ENCODE assay signal across 12 cellular contexts in the genomic region with DNA sequence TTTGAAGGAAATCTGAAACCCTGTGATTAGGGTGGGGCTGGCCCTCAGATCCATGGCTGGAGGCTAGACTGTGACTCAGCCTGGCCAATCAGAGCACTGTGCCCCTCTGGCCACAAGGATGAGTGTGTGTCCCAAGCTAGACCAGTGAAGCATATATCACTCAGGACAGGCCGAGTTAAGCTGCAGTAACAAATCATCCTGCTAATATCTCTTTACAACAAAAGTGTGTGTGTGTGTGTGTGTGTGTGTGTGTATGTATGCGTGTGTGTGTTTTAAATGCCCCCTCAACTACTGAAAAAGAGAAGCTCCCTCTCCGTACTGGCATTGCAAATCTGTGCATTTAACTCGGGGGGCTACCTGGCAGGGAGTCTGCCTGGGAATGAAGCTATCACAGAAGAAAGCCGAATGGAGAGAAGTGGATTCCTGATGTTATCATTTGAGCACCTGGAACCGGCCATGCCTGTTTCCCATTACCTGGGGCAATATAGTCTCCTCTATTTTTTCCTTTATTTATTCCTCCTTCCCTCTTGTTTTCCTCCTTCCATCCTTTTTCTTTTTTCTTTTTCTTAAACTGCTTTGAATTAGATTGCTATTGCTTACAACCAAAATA.
DNase-seq lines count a peak whose midpoint lies in the region; ATAC-seq and TF ChIP-seq lines count a peak whose summit lies in the region.
"Had no signal": no experiment of that assay in that cellular context is flagged by ENCODE, and none has a peak within 500 bp of the region (broad histone marks: within the 10 kb centered on the region; RNA-seq: fewer than 3 reads in every experiment).

No MANE protein-coding gene starts in this region.

- H3K27ac ChIP-seq in WERI-Rb-1 = no peak overlapping the region
- H3K27ac ChIP-seq: sigmoid colon, suprapubic skin had no signal

- no peak for ATAC-seq in GM21423 (IDR thresholded peaks at IDR 0.05; ENCODE audit: unreplicated experiment)
- no peak for ATAC-seq in HG03439 (IDR thresholded peaks at IDR 0.05; ENCODE audit: unreplicated experiment)

- in situ Hi-C loops in astrocyte of the spinal cord (cut with HindIII; ENCODE audit: low sequenced_read_pairs) = no loop called here

- no peaks in the 10 kb centered on the region for H3K36me3 ChIP-seq in WERI-Rb-1
- H3K36me3 ChIP-seq: sigmoid colon, suprapubic skin had no signal

- TF ChIP-seq RAD21 in Ishikawa (IDR thresholded peaks at IDR 0.05; ENCODE audit: low read depth) = no peak

- DNase-seq in COLO668 (lab: John Stamatoyannopoulos, UW; ENCODE audit: unreplicated experiment) (peak; percentile 11), astrocyte of the spinal cord (ENCODE audit: low read depth, low spot score) (peak; percentile 84), kidney tubule cell (ENCODE audit: low spot score) (peak; percentile 89), WERI-Rb-1 (no peak)
- DNase-seq in activated naive CD4-positive, alpha-beta T cell treated with anti-CD3 and anti-CD28 coated beads, Interleukin-2, amount 50 U/mL, for 16 hours = no peak
- DNase-seq: amygdala, DND-41, sigmoid colon had no signal

- TF ChIP-seq CTCF in astrocyte of the spinal cord (IDR thresholded peaks at IDR 0.05; ENCODE audit: low read depth, low read length) (peak; percentile 4), WERI-Rb-1 (IDR thresholded peaks at IDR 0.05; ENCODE audit: low read depth, low read length) (no peak)

- H3K9me3 ChIP-seq in WERI-Rb-1 (ENCODE audit: severe bottlenecking) = no peaks in the 10 kb centered on the region
- H3K9me3 ChIP-seq: sigmoid colon, suprapubic skin had no signal

- peak; percentile 86 for TF ChIP-seq EP300 in Ishikawa (IDR thresholded peaks at IDR 0.05; ENCODE audit: borderline replicate concordance)

- no peak overlapping the region for H3K4me3 ChIP-seq in astrocyte of the spinal cord (ENCODE audit: low read depth, low read length)
- no peak overlapping the region for H3K4me3 ChIP-seq in WERI-Rb-1 (ENCODE audit: low read depth, low read length)
- H3K4me3 ChIP-seq: sigmoid colon, suprapubic skin had no signal

- H3K27me3 ChIP-seq in WERI-Rb-1 (ENCODE audit: insufficient read depth, low read depth, severe bottlenecking) = no peaks in the 10 kb centered on the region
- H3K27me3 ChIP-seq: sigmoid colon, suprapubic skin had no signal

TF ChIP-seq in Ishikawa, 13 proteins besides CTCF, POLR2A, EP300 and RAD21:
- TF ChIP-seq, protein P1, sequence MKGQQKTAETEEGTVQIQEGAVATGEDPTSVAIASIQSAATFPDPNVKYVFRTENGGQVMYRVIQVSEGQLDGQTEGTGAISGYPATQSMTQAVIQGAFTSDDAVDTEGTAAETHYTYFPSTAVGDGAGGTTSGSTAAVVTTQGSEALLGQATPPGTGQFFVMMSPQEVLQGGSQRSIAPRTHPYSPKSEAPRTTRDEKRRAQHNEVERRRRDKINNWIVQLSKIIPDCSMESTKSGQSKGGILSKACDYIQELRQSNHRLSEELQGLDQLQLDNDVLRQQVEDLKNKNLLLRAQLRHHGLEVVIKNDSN (IDR thresholded peaks at IDR 0.05) = peak; percentile 25; the same call in 1 of the 2 replicates
- TF ChIP-seq FOXM1 (IDR thresholded peaks at IDR 0.05; ENCODE audit: borderline replicate concordance, low read depth) (peak; percentile 31; the same call in 1 of the 2 replicates), YY1 (IDR thresholded peaks at IDR 0.05; ENCODE audit: low read depth) (0 out of 2 replicates have a peak, but pooled peaks have one; percentile 32), ZBTB7A (IDR thresholded peaks at IDR 0.05; ENCODE audit: low read depth) (no peak), TEAD4 (IDR thresholded peaks at IDR 0.05) (no peak; the same call in 1 of the 2 replicates), NFIC (IDR thresholded peaks at IDR 0.05) (peak; percentile 4; the same call in 1 of the 2 replicates), CEBPB (IDR thresholded peaks at IDR 0.05) (peak; percentile 36; the same call in 1 of the 2 replicates), CREB1 (IDR thresholded peaks at IDR 0.05; ENCODE audit: low read depth) (no peak), EGR1 (IDR thresholded peaks at IDR 0.05) (no peak), TCF12 (IDR thresholded peaks at IDR 0.05; ENCODE audit: low read depth) (peak; percentile 93)
- TF ChIP-seq, protein P2, sequence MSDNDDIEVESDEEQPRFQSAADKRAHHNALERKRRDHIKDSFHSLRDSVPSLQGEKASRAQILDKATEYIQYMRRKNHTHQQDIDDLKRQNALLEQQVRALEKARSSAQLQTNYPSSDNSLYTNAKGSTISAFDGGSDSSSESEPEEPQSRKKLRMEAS (IDR thresholded peaks at IDR 0.05) = peak; percentile 68

Comparison
In these comparisons a context has a peak if more than half of its experiments do, and no peak if none do; other contexts are left out.
1. DNase-seq: peak in COLO668 (single experiment), astrocyte of the spinal cord (single experiment) and kidney tubule cell (single experiment); none in activated naive CD4-positive, alpha-beta T cell treated with anti-CD3 and anti-CD28 coated beads, Interleukin-2, amount 50 U/mL, for 16 hours (single experiment) and WERI-Rb-1 (single experiment).